22 cellular contexts compared by ENCODE assay signal in genomic region chr1:232372431-232373225, GRCh38.
"Had no signal": no experiment of that assay in that cellular context is flagged by ENCODE, and none has a peak within 500 bp of the region (broad histone marks: within the 10 kb centered on the region; RNA-seq: fewer than 3 reads in every experiment).

No MANE protein-coding gene starts in this region.

- H3K27ac Mint-ChIP-seq: effector memory CD8-positive, alpha-beta T cell; nephron had no signal

- H3K4me1 ChIP-seq: foreskin keratinocyte, parathyroid adenoma, prostate gland, right lobe of liver, stomach had no signal

- H3K4me3 Mint-ChIP-seq: effector memory CD8-positive, alpha-beta T cell; nephron had no signal

- H2AFZ ChIP-seq: hepatocyte, parathyroid adenoma had no signal

- H3K9me3 Mint-ChIP-seq: effector memory CD8-positive, alpha-beta T cell; nephron had no signal

- H3K36me3 ChIP-seq: prostate gland, right lobe of liver, stomach, thoracic aorta, transverse colon had no signal

- H3K4me2 ChIP-seq: hepatocyte had no signal

- ATAC-seq: effector memory CD8-positive, alpha-beta T cell; foreskin keratinocyte; left colon; left ventricle myocardium superior; right lobe of liver had no signal

- H3K9ac ChIP-seq: parathyroid adenoma had no signal

- H3K27me3 ChIP-seq: foreskin keratinocyte, hepatocyte, right lobe of liver, stomach, transverse colon had no signal

- H3K9me3 ChIP-seq: prostate gland, right lobe of liver, stomach, thoracic aorta, transverse colon had no signal

- H3K27ac ChIP-seq: epithelial cell of prostate, foreskin keratinocyte, hepatocyte, parathyroid adenoma, prostate gland, right lobe of liver, stomach, thoracic aorta, transverse colon had no signal

- DNase-seq: cortex of kidney; effector memory CD8-positive, alpha-beta T cell; foreskin keratinocyte; head of caudate nucleus; left colon; left ventricle myocardium superior; mesenchymal stem cell; midbrain; right lobe of liver; stimulated activated CD4-positive, alpha-beta T cell treated with anti-CD3 and anti-CD28 coated beads, Interleukin-2, amount 100 ng/mL, for 24 hours; stimulated activated CD4-positive, alpha-beta T cell treated with anti-CD3 and anti-CD28 coated beads, Interleukin-4, amount 100 ng/mL, for 4 hours; stimulated activated naive CD4-positive, alpha-beta T cell; stomach; substantia nigra; transverse colon had no signal

- H3K4me3 ChIP-seq: hepatocyte, lung, prostate gland, right lobe of liver, stomach, thoracic aorta, transverse colon had no signal
